Comparison of ENCODE assay signal across 20 cellular contexts in the genomic region with DNA sequence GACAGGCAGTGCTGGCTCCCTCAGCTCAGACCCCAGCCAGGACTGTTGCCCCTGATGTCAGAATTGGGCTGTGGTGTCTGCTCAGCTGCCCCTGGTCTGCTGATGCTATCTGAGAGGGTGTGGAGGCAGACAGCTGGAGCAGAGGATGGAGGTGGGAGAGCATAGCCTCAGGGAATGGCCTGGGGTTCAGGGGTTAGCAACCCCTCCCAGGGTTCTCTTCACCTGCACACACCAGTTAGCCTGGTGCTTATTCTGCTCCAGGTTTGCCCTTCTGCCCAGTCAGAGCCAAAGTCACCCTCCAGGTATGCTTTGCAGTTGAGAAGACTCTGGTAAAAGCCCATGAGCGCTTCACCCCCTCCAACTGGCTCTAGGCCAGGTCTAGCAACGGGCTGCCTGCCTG.
"Had no signal": no experiment of that assay in that cellular context is flagged by ENCODE, and none has a peak within 500 bp of the region (broad histone marks: within the 10 kb centered on the region; RNA-seq: fewer than 3 reads in every experiment).

No MANE protein-coding gene starts in this region.

- H3K27ac ChIP-seq: epithelial cell of prostate, esophagus squamous epithelium, left ventricle myocardium inferior, parathyroid adenoma, prostate gland, right lobe of liver, upper lobe of left lung had no signal

- H3K4me3 ChIP-seq: esophagus squamous epithelium, gastroesophageal sphincter, left ventricle myocardium inferior, lung, prostate gland, right lobe of liver, tibial artery, upper lobe of left lung, uterus had no signal

- H3K27me3 ChIP-seq: esophagus squamous epithelium, gastroesophageal sphincter, right lobe of liver, tibial artery, upper lobe of left lung, uterus had no signal

- H3K36me3 ChIP-seq: esophagus squamous epithelium, gastroesophageal sphincter, left ventricle myocardium inferior, prostate gland, right lobe of liver, tibial artery, upper lobe of left lung, uterus had no signal

- DNase-seq: effector memory CD8-positive, alpha-beta T cell; esophagus squamous epithelium; foreskin fibroblast; immature natural killer cell; kidney; left cardiac atrium; left ventricle myocardium inferior; mesenchymal stem cell; midbrain; right lobe of liver; stimulated activated CD4-positive, alpha-beta T cell treated with anti-CD3 and anti-CD28 coated beads, Interleukin-4, amount 100 ng/mL, for 1 hour; stimulated activated CD8-positive, alpha-beta memory T cell treated with anti-CD3 and anti-CD28 coated beads, Interleukin-4, amount 100 ng/mL, for 48 hours; tibial artery; upper lobe of left lung; uterus had no signal

- H3K9ac ChIP-seq: parathyroid adenoma had no signal

- H2AFZ ChIP-seq: parathyroid adenoma had no signal

- H3K9me3 ChIP-seq: esophagus squamous epithelium, gastroesophageal sphincter, left ventricle myocardium inferior, prostate gland, right lobe of liver, tibial artery, upper lobe of left lung, uterus had no signal

- H3K79me2 ChIP-seq: parathyroid adenoma had no signal

- H3K4me1 ChIP-seq: parathyroid adenoma, right lobe of liver, upper lobe of left lung had no signal
